18 cellular contexts compared by ENCODE assay signal in the genomic region with DNA sequence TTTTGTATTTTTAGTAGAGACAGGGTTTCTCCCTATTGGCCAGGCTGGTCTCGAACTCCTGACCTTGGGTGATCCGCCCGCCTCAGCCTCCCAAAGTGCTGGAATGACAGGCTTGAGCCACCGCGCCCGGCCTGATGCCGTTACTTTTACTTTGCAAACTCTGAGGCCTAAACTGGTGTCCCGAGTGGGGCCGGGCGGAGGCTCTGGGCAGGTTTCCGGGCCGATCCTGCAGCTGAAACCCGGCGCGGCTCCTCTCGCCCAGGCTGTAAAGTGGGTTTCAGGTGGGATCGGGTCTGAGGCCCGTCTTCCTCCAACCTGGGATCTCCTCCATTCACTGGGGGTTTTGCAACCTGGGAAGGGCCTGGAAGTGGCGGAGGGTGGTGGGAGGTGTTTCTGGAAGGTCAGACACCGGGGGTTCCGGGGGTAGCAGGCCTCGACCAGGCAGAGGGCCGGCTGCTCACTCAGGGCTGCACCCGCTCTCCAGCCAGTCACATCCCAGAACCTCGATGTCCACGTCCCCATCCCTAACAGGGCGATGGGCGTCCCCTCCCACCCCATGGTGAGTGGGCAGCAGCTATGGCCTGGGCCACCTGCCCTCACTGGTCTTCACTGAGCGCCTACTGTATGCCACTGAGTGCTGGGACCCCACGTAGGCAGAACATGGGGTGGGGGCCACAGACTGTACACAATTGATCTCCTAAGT. TPM values are rescaled to one million over a fixed set of nuclear protein-coding genes. Genes with fewer than 3 reads are reported as not detected.
"Had no signal": no experiment of that assay in that cellular context is flagged by ENCODE, and none has a peak within 500 bp of the region (broad histone marks: within the 10 kb centered on the region; RNA-seq: fewer than 3 reads in every experiment).

No MANE protein-coding gene starts in this region.

- H3K9me3 ChIP-seq: adrenal gland, pancreas had no signal

- DNase-seq: activated CD4-positive, alpha-beta T cell treated with anti-CD3 and anti-CD28 coated beads for 36 hours; activated naive CD4-positive, alpha-beta T cell; adrenal gland; central memory CD4-positive, alpha-beta T cell; cortex of kidney; effector CD8-positive, alpha-beta T cell; left ventricle myocardium superior; stimulated activated CD4-positive, alpha-beta T cell treated with anti-CD3 and anti-CD28 coated beads, Interleukin-15, amount 100 ng/mL, for 24 hours; stimulated activated CD4-positive, alpha-beta T cell treated with anti-CD3 and anti-CD28 coated beads, Interleukin-4, amount 100 ng/mL, for 24 hours; SW 1271 had no signal

- H3K4me3 ChIP-seq: adrenal gland, pancreas had no signal

- ATAC-seq: activated CD4-positive, alpha-beta T cell treated with anti-CD3 and anti-CD28 coated beads for 36 hours had no signal

- H3K4me1 ChIP-seq: adrenal gland, pancreas had no signal

- H3K27me3 Mint-ChIP-seq: activated CD4-positive, alpha-beta T cell treated with anti-CD3 and anti-CD28 coated beads for 36 hours; stimulated activated naive CD8-positive, alpha-beta T cell treated with anti-CD3 and anti-CD28 coated beads, Interleukin-15, Interleukin-2, amounts not matched to agents 100 ng/mL and 50 ng/mL, for 24 hours had no signal

- H3K9me3 Mint-ChIP-seq: neural crest cell; stimulated activated naive CD8-positive, alpha-beta T cell treated with anti-CD3 and anti-CD28 coated beads, Interleukin-15, Interleukin-2, amounts not matched to agents 100 ng/mL and 50 ng/mL, for 24 hours had no signal

- H3K4me3 Mint-ChIP-seq: activated CD4-positive, alpha-beta T cell treated with anti-CD3 and anti-CD28 coated beads for 36 hours; activated T-helper 1 cell treated with anti-CD3 and anti-CD28 coated beads, Interleukin-12 subunit alpha, Interleukin-12 subunit beta, Interleukin-2, Interleukin-4 antibody, amounts not matched to agents 30 ng/mL and 10 ng/mL and 1 ng/mL, durations not matched to agents 14 hours and 24 hours and 36 hours; neural crest cell; stimulated activated naive CD8-positive, alpha-beta T cell treated with anti-CD3 and anti-CD28 coated beads, Interleukin-15, Interleukin-2, amounts not matched to agents 100 ng/mL and 50 ng/mL, for 24 hours had no signal

- H3K27ac ChIP-seq: adrenal gland, pancreas, VCaP had no signal

- H3K27me3 ChIP-seq: adrenal gland, pancreas had no signal

- H3K27ac Mint-ChIP-seq: activated CD4-positive, alpha-beta T cell treated with anti-CD3 and anti-CD28 coated beads for 36 hours; stimulated activated naive CD8-positive, alpha-beta T cell treated with anti-CD3 and anti-CD28 coated beads, Interleukin-15, Interleukin-2, amounts not matched to agents 100 ng/mL and 50 ng/mL, for 24 hours had no signal

RNA-seq across cellular contexts. Expression of gene GRIN3B, which starts 37.4 kb away (rescaled TPM):
- total RNA-seq: activated T-helper 1 cell treated with anti-CD3 and anti-CD28 coated beads, Interleukin-12 subunit alpha, Interleukin-12 subunit beta, Interleukin-2, Interleukin-4 antibody, amounts not matched to agents 30 ng/mL and 10 ng/mL and 1 ng/mL, durations not matched to agents 14 hours and 24 hours and 36 hours; left ventricle myocardium superior; pancreas; ureter had no signal

RNA-seq across cellular contexts. Expression of gene KISS1R, which starts 45.7 kb away (rescaled TPM):
- total RNA-seq: fibroblast of lung, left ventricle myocardium superior, renal cortical epithelial cell, ureter had no signal
- polyA plus RNA-seq: adrenal gland, fibroblast of lung had no signal
